Comparison of ENCODE assay signal across 8 cellular contexts in genomic region chrX:40012039-40012799, GRCh38.
A peak's percentile ranks its signal among the peaks of the same experiment; 100 is the strongest.
DNase-seq lines count a peak whose midpoint lies in the region; ATAC-seq and TF ChIP-seq lines count a peak whose summit lies in the region.

No MANE protein-coding gene starts in this region.

- no peaks in the 10 kb centered on the region for H3K9me3 Mint-ChIP-seq in CD8-positive, alpha-beta T cell
- no peaks in the 10 kb centered on the region for H3K9me3 Mint-ChIP-seq in HFFc6
- H3K9me3 Mint-ChIP-seq in activated CD4-positive, alpha-beta memory T cell treated with anti-CD3 and anti-CD28 coated beads, Interleukin-2, amount 10 ng/mL, durations not matched to agents 7 days and 5 days, result no peaks in the 10 kb centered on the region

- H3K4me2 ChIP-seq in fibroblast of lung (ENCODE audit: extremely low read depth, insufficient read depth, low read length), result peak overlapping the region; percentile 44

- peak overlapping the region; percentile 57 for H3K4me3 ChIP-seq in CD8-positive, alpha-beta T cell (ENCODE audit: low read depth, low read length)
- peak overlapping the region in 1 of 4 experiments; percentile 63 for H3K4me3 ChIP-seq in fibroblast of lung (replicated peaks in 1 of 4; ENCODE audit: control extremely low read depth in 1 of 4, insufficient read depth in 1 of 4, low read depth in 3 of 4, low read length in 4 of 4)

- POLR2A ChIA-PET in CD8-positive, alpha-beta T cell (lab: Charles Lee), result no interaction called here
- POLR2A ChIA-PET in activated CD4-positive, alpha-beta memory T cell treated with anti-CD3 and anti-CD28 coated beads, Interleukin-2, amount 10 ng/mL, durations not matched to agents 7 days and 5 days (lab: Charles Lee), result interaction anchor here (1.2 to 2.1 kb wide), 10 partner anchors 8 to 195 kb away, joined by 3 to 12 read pairs (median 6); no protein-coding TSS in a partner anchor

- H2AFZ ChIP-seq in fibroblast of lung (ENCODE audit: low read length), result peak overlapping the region; percentile 32

- H3K27me3 ChIP-seq in CD8-positive, alpha-beta T cell (ENCODE audit: insufficient read depth, low read length), result peaks cover 3% of the 10 kb centered on the region
- H3K27me3 ChIP-seq in fibroblast of lung (ENCODE audit: control insufficient read depth, insufficient read depth, low read length), result no peaks in the 10 kb centered on the region

- H3K9ac ChIP-seq in fibroblast of lung (ENCODE audit: insufficient read depth, low read length), result peak overlapping the region; percentile 24

- no peak overlapping the region for H3K27ac ChIP-seq in CD8-positive, alpha-beta T cell (ENCODE audit: low read depth, low read length)
- H3K27ac ChIP-seq in fibroblast of lung (ENCODE audit: insufficient read depth, low read length), result peak overlapping the region; percentile 48

- H3K4me1 Mint-ChIP-seq in CD8-positive, alpha-beta T cell (ENCODE audit: low read depth), result peaks cover 27% of the 10 kb centered on the region
- peaks cover 10% of the 10 kb centered on the region; the same call in 1 of the 2 replicates for H3K4me1 Mint-ChIP-seq in HFFc6 (ENCODE audit: low read depth)
- peaks cover 33% of the 10 kb centered on the region for H3K4me1 Mint-ChIP-seq in activated CD4-positive, alpha-beta memory T cell treated with anti-CD3 and anti-CD28 coated beads, Interleukin-2, amount 10 ng/mL, durations not matched to agents 7 days and 5 days

- H3K4me1 ChIP-seq in CD8-positive, alpha-beta T cell (ENCODE audit: insufficient read depth, low read length), result peaks cover 41% of the 10 kb centered on the region
- peaks cover 12% of the 10 kb centered on the region for H3K4me1 ChIP-seq in fibroblast of lung (ENCODE audit: control insufficient read depth, extremely low read depth, insufficient read depth, low read length)

- peaks cover 7% of the 10 kb centered on the region for H3K27me3 Mint-ChIP-seq in CD8-positive, alpha-beta T cell (ENCODE audit: low read depth)
- H3K27me3 Mint-ChIP-seq in HFFc6 (ENCODE audit: insufficient read depth), result peaks cover 4% of the 10 kb centered on the region; the same call in 1 of the 2 replicates
- peaks cover 32% of the 10 kb centered on the region for H3K27me3 Mint-ChIP-seq in activated CD4-positive, alpha-beta memory T cell treated with anti-CD3 and anti-CD28 coated beads, Interleukin-2, amount 10 ng/mL, durations not matched to agents 7 days and 5 days

- H3K36me3 ChIP-seq in CD8-positive, alpha-beta T cell (ENCODE audit: insufficient read depth, low read length), result no peaks in the 10 kb centered on the region
- no peaks in the 10 kb centered on the region for H3K36me3 ChIP-seq in fibroblast of lung (ENCODE audit: control insufficient read depth, insufficient read depth, low read length)

- no peaks in the 10 kb centered on the region for H4K20me1 ChIP-seq in fibroblast of lung (ENCODE audit: control insufficient read depth, extremely low read depth, insufficient read depth, low read length)

- H3K9me3 ChIP-seq in CD8-positive, alpha-beta T cell (ENCODE audit: low read length), result no peaks in the 10 kb centered on the region
- H3K9me3 ChIP-seq in fibroblast of lung (ENCODE audit: control insufficient read depth, insufficient read depth, low read depth, low read length), result no peaks in the 10 kb centered on the region

- peak overlapping the region; percentile 75 for H3K4me3 Mint-ChIP-seq in CD8-positive, alpha-beta T cell
- H3K4me3 Mint-ChIP-seq in HFFc6, result peak overlapping the region; percentile 79
- peak overlapping the region; percentile 35 for H3K4me3 Mint-ChIP-seq in activated CD4-positive, alpha-beta memory T cell treated with anti-CD3 and anti-CD28 coated beads, Interleukin-2, amount 10 ng/mL, durations not matched to agents 7 days and 5 days

- H3K36me3 Mint-ChIP-seq in CD8-positive, alpha-beta T cell, result no peaks in the 10 kb centered on the region
- no peaks in the 10 kb centered on the region for H3K36me3 Mint-ChIP-seq in HFFc6 (ENCODE audit: low read depth)
- no peaks in the 10 kb centered on the region for H3K36me3 Mint-ChIP-seq in activated CD4-positive, alpha-beta memory T cell treated with anti-CD3 and anti-CD28 coated beads, Interleukin-2, amount 10 ng/mL, durations not matched to agents 7 days and 5 days (ENCODE audit: low read depth)

- no peak for ATAC-seq in CD8-positive, alpha-beta T cell
- no peak for ATAC-seq in HG03135 (IDR thresholded peaks at IDR 0.05; ENCODE audit: unreplicated experiment)

- TF ChIP-seq CTCF in CD8-positive, alpha-beta T cell (IDR thresholded peaks at IDR 0.05), result no peak
- no peak for TF ChIP-seq CTCF in HFFc6 (IDR thresholded peaks at IDR 0.05)
- no peak for TF ChIP-seq CTCF in fibroblast of lung (conservative IDR thresholded peaks at IDR 0.05 in 1 of 2, IDR thresholded peaks at IDR 0.05 in 1 of 2; ENCODE audit: low read depth in 1 of 2, low read length in 2 of 2)

- no peaks in the 10 kb centered on the region for H3K79me2 ChIP-seq in fibroblast of lung (ENCODE audit: control insufficient read depth, insufficient read depth, low read length)

- H3K27ac Mint-ChIP-seq in CD8-positive, alpha-beta T cell, result no peak overlapping the region
- peak overlapping the region; percentile 82 for H3K27ac Mint-ChIP-seq in HFFc6
- H3K27ac Mint-ChIP-seq in activated CD4-positive, alpha-beta memory T cell treated with anti-CD3 and anti-CD28 coated beads, Interleukin-2, amount 10 ng/mL, durations not matched to agents 7 days and 5 days, result peak overlapping the region; percentile 49

- intact Hi-C loops in CD8-positive, alpha-beta T cell (cut with DNase I, micrococcal nuclease), result loop anchor here (5.0 kb wide), 3 partner anchors 50 to 160 kb away; partner anchors contain the start of gene BCOR (in 1 of the 2)
- intact Hi-C loops in posterior vena cava (cut with DNase I), result loop anchor here in 1 of 2 donors (10.0 kb wide), 2 partner anchors 143 to 287 kb away; no protein-coding TSS in a partner anchor

- DNase-seq in CD8-positive, alpha-beta T cell, result peak in 1 of 7 experiments; percentile 10
- peak; percentile 48 for DNase-seq in HFFc6
- no peak for DNase-seq in activated CD4-positive, alpha-beta memory T cell treated with anti-CD3 and anti-CD28 coated beads, Interleukin-2, amount 10 ng/mL, durations not matched to agents 7 days and 5 days
- DNase-seq in fibroblast of lung (ENCODE audit: low read depth in 2 of 2), result peak; percentile 55 to 82
- DNase-seq in posterior vena cava (ENCODE audit: low spot score), result peak; percentile 80
- DNase-seq in A172 (ENCODE audit: low spot score), result no peak
- no peak for DNase-seq in NOMO-1 treated with DMSO at 0.1 percent for 48 hours (lab: John Stamatoyannopoulos, UW; ENCODE audit: unreplicated experiment)

- CTCF ChIA-PET in CD8-positive, alpha-beta T cell (lab: Charles Lee), result interaction anchor here (1.3 kb wide), 1 partner anchor 198 kb away, joined by 3 read pairs; no protein-coding TSS in a partner anchor
- CTCF ChIA-PET in activated CD4-positive, alpha-beta memory T cell treated with anti-CD3 and anti-CD28 coated beads, Interleukin-2, amount 10 ng/mL, durations not matched to agents 7 days and 5 days (lab: Charles Lee), result no interaction called here

Comparison
In these comparisons a context has a peak if more than half of its experiments do, and no peak if none do; other contexts are left out.
1. DNase-seq: peak in HFFc6 (single experiment), fibroblast of lung (2 of 2) and posterior vena cava (single experiment); none in activated CD4-positive, alpha-beta memory T cell treated with anti-CD3 and anti-CD28 coated beads, Interleukin-2, amount 10 ng/mL, durations not matched to agents 7 days and 5 days (single experiment), A172 (single experiment) and NOMO-1 treated with DMSO at 0.1 percent for 48 hours (single experiment).
2. Peak in every context shown above with its lines, with median percentiles within 50 percentile points of each other: H3K4me3 Mint-ChIP-seq.